8 cellular contexts compared by ENCODE assay signal in the genomic region with DNA sequence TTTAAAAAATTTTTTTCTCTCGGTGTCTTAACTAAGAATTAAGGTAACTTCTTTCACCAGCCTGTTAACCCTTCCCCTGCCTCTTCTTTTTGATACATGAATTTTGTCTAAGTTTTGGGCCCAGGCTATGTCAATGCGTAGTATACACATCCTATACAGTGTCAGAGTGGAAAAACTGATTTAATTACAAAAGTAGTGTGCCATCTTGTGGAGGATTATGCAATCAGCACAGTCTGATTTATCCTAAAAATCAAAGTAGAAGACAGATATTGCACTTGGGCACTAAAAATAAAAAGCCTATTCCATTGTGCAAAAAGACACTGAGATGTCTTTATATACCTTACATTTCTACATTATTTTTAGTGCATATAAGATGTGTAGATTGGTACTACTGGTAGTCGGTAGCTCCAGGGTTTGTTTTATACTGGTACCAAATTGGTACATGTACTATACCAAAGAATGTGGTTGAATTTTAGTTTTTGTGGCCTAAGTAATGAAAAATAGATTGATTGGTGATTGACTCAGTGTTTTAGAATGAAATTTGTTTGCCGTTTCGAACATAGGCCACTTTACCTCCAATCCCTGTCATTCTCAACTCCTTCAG.
A peak's percentile ranks its signal among the peaks of the same experiment; 100 is the strongest.
DNase-seq lines count a peak whose midpoint lies in the region; ATAC-seq and TF ChIP-seq lines count a peak whose summit lies in the region.

No MANE protein-coding gene starts in this region.

- H3K4me1 ChIP-seq in DND-41 (ENCODE audit: insufficient read depth, low read length) (no peaks in the 10 kb centered on the region), PC-3 (ENCODE audit: insufficient read depth, low read length) (no peaks in the 10 kb centered on the region), mesendoderm (ENCODE audit: control insufficient read depth, low read depth, low read length) (no peaks in the 10 kb centered on the region)

- H3K4me2 ChIP-seq in DND-41 (ENCODE audit: insufficient read depth, low read length) (no peak overlapping the region), PC-3 (ENCODE audit: low read length) (no peak overlapping the region), mesendoderm (ENCODE audit: low read length) (no peak overlapping the region)

- peak; percentile 97 for ATAC-seq in DND-41 (ENCODE audit: insufficient read depth, low read depth)
- peak; percentile 96 for ATAC-seq in PC-3
- ATAC-seq in GM18870 (IDR thresholded peaks at IDR 0.05; ENCODE audit: unreplicated experiment): no peak
- no peak for ATAC-seq in GM18520 (IDR thresholded peaks at IDR 0.05; ENCODE audit: unreplicated experiment)

- no peak overlapping the region for H2AFZ ChIP-seq in DND-41 (ENCODE audit: low read depth, low read length)
- H2AFZ ChIP-seq in PC-3 (ENCODE audit: low read length): no peak overlapping the region

- H2AK5ac ChIP-seq in mesendoderm (ENCODE audit: low read length): no peak overlapping the region

- H2BK120ac ChIP-seq in mesendoderm (ENCODE audit: low read depth, low read length): no peak overlapping the region

- H3K27me3 ChIP-seq in DND-41 (ENCODE audit: insufficient read depth, low read length, poor library complexity): no peaks in the 10 kb centered on the region
- H3K27me3 ChIP-seq in PC-3 (ENCODE audit: low read length): no peaks in the 10 kb centered on the region
- H3K27me3 ChIP-seq in dorsolateral prefrontal cortex: no peaks in the 10 kb centered on the region
- no peaks in the 10 kb centered on the region for H3K27me3 ChIP-seq in mesendoderm (ENCODE audit: insufficient read depth, low read length, poor library complexity)

- H3K4me3 ChIP-seq in DND-41 (ENCODE audit: low read depth in 1 of 2, low read length in 2 of 2) (no peak overlapping the region), PC-3 (ENCODE audit: low read length) (no peak overlapping the region), dorsolateral prefrontal cortex (no peak overlapping the region), mesendoderm (ENCODE audit: low read length) (no peak overlapping the region)

- H3K9me2 ChIP-seq in PC-3 (replicated peaks; ENCODE audit: low read length): no peaks in the 10 kb centered on the region

- no peaks in the 10 kb centered on the region for H4K20me1 ChIP-seq in DND-41 (ENCODE audit: insufficient read depth, low read length)
- H4K20me1 ChIP-seq in PC-3 (ENCODE audit: low read length): no peaks in the 10 kb centered on the region

- peaks cover 5% of the 10 kb centered on the region for H3F3A ChIP-seq in PC-3 (ENCODE audit: low read length, unreplicated experiment)

- POLR2A ChIA-PET in PC-3 (lab: Charles Lee; ENCODE audit: unreplicated experiment): no interaction called here

- no peaks in the 10 kb centered on the region for H3K79me1 ChIP-seq in mesendoderm (ENCODE audit: low read length)

- no TSS peak for BruUV-seq in PC-3 (replicated peaks; lab: Mats Ljungman, UMichigan)

- H3K27ac ChIP-seq in DND-41 (ENCODE audit: low read length) (no peak overlapping the region), PC-3 (ENCODE audit: low read length) (no peak overlapping the region), dorsolateral prefrontal cortex (peak overlapping the region in 57 of 59 donors; percentile 13 to 94 (median 85)), mesendoderm (ENCODE audit: low read depth, low read length) (no peak overlapping the region)

- no peak overlapping the region for H3K18ac ChIP-seq in mesendoderm (ENCODE audit: low read length)

- no peak overlapping the region for H2BK5ac ChIP-seq in mesendoderm (ENCODE audit: low read length)

- no peaks in the 10 kb centered on the region for H3K9me3 ChIP-seq in DND-41 (ENCODE audit: insufficient read depth, low read length, severe bottlenecking)
- H3K9me3 ChIP-seq in PC-3 (ENCODE audit: low read length): no peaks in the 10 kb centered on the region

- no peak overlapping the region for H3K23ac ChIP-seq in mesendoderm (ENCODE audit: low read length)

- intact Hi-C loops in PC-3 (cut with micrococcal nuclease) (loop anchor here (1.0 to 10.0 kb wide), 5 partner anchors 92 to 355 kb away; no protein-coding TSS in a partner anchor), dorsolateral prefrontal cortex (cut with DNase I) (loop anchor here (2.0 to 10.0 kb wide), 5 partner anchors 200 to 530 kb away; no protein-coding TSS in a partner anchor)

- no peak overlapping the region for H3K4ac ChIP-seq in mesendoderm (ENCODE audit: low read depth, low read length)

- H4K5ac ChIP-seq in mesendoderm (ENCODE audit: low read length): no peak overlapping the region

- H4K8ac ChIP-seq in mesendoderm (ENCODE audit: low read depth, low read length): no peak overlapping the region

- no peak overlapping the region for H3K56ac ChIP-seq in mesendoderm (ENCODE audit: low read length)

- no peak overlapping the region for H2BK15ac ChIP-seq in mesendoderm (replicated peaks; ENCODE audit: low read depth)

- H3K9ac ChIP-seq in DND-41 (ENCODE audit: low read depth, low read length) (no peak overlapping the region), PC-3 (ENCODE audit: low read length) (no peak overlapping the region), mesendoderm (ENCODE audit: low read length) (no peak overlapping the region)

- H3K36me3 ChIP-seq in DND-41 (ENCODE audit: insufficient read depth, low read length): peaks cover 16% of the 10 kb centered on the region
- H3K36me3 ChIP-seq in PC-3 (ENCODE audit: low read depth, low read length): 0 out of 2 replicates have a peak, but pooled peaks cover 4% of the 10 kb centered on the region
- H3K36me3 ChIP-seq in mesendoderm (ENCODE audit: control insufficient read depth, insufficient read depth, low read length): no peaks in the 10 kb centered on the region

- no CpG with 5 or more reads among the region's 5 CpGs for WGBS in mesendoderm (ENCODE audit: extremely low coverage, insufficient coverage, low lambda C conversion rate)

- TF ChIP-seq CTCF in DND-41 (IDR thresholded peaks at IDR 0.05; ENCODE audit: borderline replicate concordance, extremely low read depth, low read length, poor library complexity, severe bottlenecking): peak; percentile 89
- TF ChIP-seq CTCF in PC-3 (conservative IDR thresholded peaks at IDR 0.05; ENCODE audit: low read depth, low read length): peak; percentile 78
- peak; percentile 59 to 90 (median 79) for TF ChIP-seq CTCF in dorsolateral prefrontal cortex (IDR thresholded peaks at IDR 0.05 in 54 of 56, conservative IDR thresholded peaks at IDR 0.05 in 2 of 56; ENCODE audit: low read depth in 1 of 56, partially characterized antibody in 56 of 56)

- CTCF ChIA-PET in PC-3 (lab: Charles Lee): no interaction called here

- H3K79me2 ChIP-seq in DND-41 (ENCODE audit: insufficient read depth, low read length) (peaks cover 4% of the 10 kb centered on the region; the same call in 1 of the 2 replicates), PC-3 (ENCODE audit: low read length) (no peaks in the 10 kb centered on the region), mesendoderm (ENCODE audit: control insufficient read depth, insufficient read depth, low read length) (no peaks in the 10 kb centered on the region)

- no peak for DNase-seq in DND-41
- peak; percentile 67 for DNase-seq in HT-29 (ENCODE audit: low spot score)
- DNase-seq in PC-3: peak; percentile 57
- no peak for DNase-seq in dorsolateral prefrontal cortex
- peak; percentile 13 for DNase-seq in mesendoderm
- DNase-seq in NK-92 treated with Interleukin-12 subunit alpha and Interleukin-12 subunit beta, amount 100 ng/mL, for 24 hours (lab: John Stamatoyannopoulos, UW): no peak

Comparison
In these comparisons a context has a peak if more than half of its experiments do, and no peak if none do; other contexts are left out.
1. ATAC-seq: peak in DND-41 (single experiment) and PC-3 (single experiment); none in GM18870 (single experiment) and GM18520 (single experiment).
2. DNase-seq: peak in HT-29 (single experiment), PC-3 (single experiment) and mesendoderm (single experiment); none in DND-41 (single experiment), dorsolateral prefrontal cortex (0 of 10) and NK-92 treated with Interleukin-12 subunit alpha and Interleukin-12 subunit beta, amount 100 ng/mL, for 24 hours (single experiment).
3. H3K27ac ChIP-seq: peak in dorsolateral prefrontal cortex (57 of 59); none in DND-41 (single experiment), PC-3 (single experiment) and mesendoderm (single experiment).
4. Peak in every context shown above with its lines, with median percentiles within 50 percentile points of each other: CTCF ChIP-seq.